Comparison of ENCODE assay signal across 14 cellular contexts in the genomic region with DNA sequence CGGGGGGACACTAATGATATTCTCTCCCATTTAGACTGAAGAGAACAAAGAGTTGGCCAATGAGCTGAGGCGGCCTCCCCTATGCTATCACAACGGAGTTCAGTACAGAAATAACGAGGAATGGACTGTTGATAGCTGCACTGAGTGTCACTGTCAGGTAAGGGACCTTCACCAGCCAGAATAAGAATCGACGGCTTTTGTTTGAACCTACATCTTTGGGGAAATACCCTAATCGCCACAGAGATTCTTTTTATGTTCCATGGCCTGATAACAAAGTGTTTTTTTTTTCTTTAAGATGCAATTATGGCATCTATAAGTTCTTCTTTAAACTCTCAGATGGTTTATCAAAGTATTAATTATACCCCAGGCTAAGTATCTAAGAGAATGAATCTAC. TPM values are rescaled to one million over a fixed set of nuclear protein-coding genes. Genes with fewer than 3 reads are reported as not detected.
DNase-seq lines count a peak whose midpoint lies in the region; ATAC-seq and TF ChIP-seq lines count a peak whose summit lies in the region.
"Had no signal": no experiment of that assay in that cellular context is flagged by ENCODE, and none has a peak within 500 bp of the region (broad histone marks: within the 10 kb centered on the region; RNA-seq: fewer than 3 reads in every experiment).

No MANE protein-coding gene starts in this region.

- 73 to 81% (median 81%) methylated on average over 7 of the region's 7 CpGs for WGBS in heart left ventricle, 4 donors
- 92 to 93% methylated on average over 7 of the region's 7 CpGs for WGBS in upper lobe of left lung, 2 donors

- H3K4me3 Mint-ChIP-seq in neural crest cell: peak overlapping the region; percentile 62
- H3K4me3 Mint-ChIP-seq: activated naive CD4-positive, alpha-beta T cell treated with anti-CD3 and anti-CD28 coated beads, Interleukin-2, amount 50 U/mL, for 24 hours had no signal

- ATAC-seq in heart left ventricle (no peak), left cardiac atrium (no peak), upper lobe of left lung (ENCODE audit: low FRiP score in 2 of 2) (no peak), HG03025 (IDR thresholded peaks at IDR 0.05; ENCODE audit: low FRiP score, unreplicated experiment) (no peak)

- TF ChIP-seq CTCF in heart left ventricle (IDR thresholded peaks at IDR 0.05) (no peak), fibroblast of lung (conservative IDR thresholded peaks at IDR 0.05 in 1 of 2, IDR thresholded peaks at IDR 0.05 in 1 of 2; ENCODE audit: low read depth in 1 of 2, low read length in 2 of 2) (no peak), neural crest cell (conservative IDR thresholded peaks at IDR 0.05) (no peak), upper lobe of left lung (IDR thresholded peaks at IDR 0.05) (no peak)

- H3K27me3 ChIP-seq in heart left ventricle (peaks cover 0 to 4% (median 0%) of the 10 kb centered on the region in 9 donors), fibroblast of lung (ENCODE audit: control insufficient read depth, insufficient read depth, low read length) (no peaks in the 10 kb centered on the region), upper lobe of left lung (no peaks in the 10 kb centered on the region)

- H3K9me3 Mint-ChIP-seq in neural crest cell: no peaks in the 10 kb centered on the region
- H3K9me3 Mint-ChIP-seq: activated naive CD4-positive, alpha-beta T cell treated with anti-CD3 and anti-CD28 coated beads, Interleukin-2, amount 50 U/mL, for 24 hours had no signal

- peaks cover 31% of the 10 kb centered on the region for H3K4me1 Mint-ChIP-seq in neural crest cell

- H3K36me3 ChIP-seq in heart left ventricle (peaks cover 0 to 73% (median 60%) of the 10 kb centered on the region in 9 donors), fibroblast of lung (ENCODE audit: control insufficient read depth, insufficient read depth, low read length) (peaks cover 53% of the 10 kb centered on the region), upper lobe of left lung (peaks cover 0 to 73% (median 35%) of the 10 kb centered on the region in 4 donors)

- peaks cover 74% of the 10 kb centered on the region for H3K79me2 ChIP-seq in fibroblast of lung (ENCODE audit: control insufficient read depth, insufficient read depth, low read length)

- H3K9ac ChIP-seq in fibroblast of lung (ENCODE audit: insufficient read depth, low read length): peak overlapping the region; percentile 68

- H2AFZ ChIP-seq in fibroblast of lung (ENCODE audit: low read length): no peak overlapping the region

- no peak for TF ChIP-seq EP300 in upper lobe of left lung (IDR thresholded peaks at IDR 0.05)

- H3K36me3 Mint-ChIP-seq in neural crest cell (ENCODE audit: low read depth): peaks cover 5% of the 10 kb centered on the region
- H3K36me3 Mint-ChIP-seq: activated naive CD4-positive, alpha-beta T cell treated with anti-CD3 and anti-CD28 coated beads, Interleukin-2, amount 50 U/mL, for 24 hours had no signal

- peak overlapping the region in 9 of 12 donors; percentile 56 to 78 (median 67) for H3K4me3 ChIP-seq in heart left ventricle
- peak overlapping the region; percentile 73 to 96 (median 84) for H3K4me3 ChIP-seq in fibroblast of lung (replicated peaks in 1 of 4; ENCODE audit: control extremely low read depth in 1 of 4, insufficient read depth in 1 of 4, low read depth in 3 of 4, low read length in 4 of 4)
- peak overlapping the region in 3 of 4 donors; percentile 39 to 61 (median 53) for H3K4me3 ChIP-seq in upper lobe of left lung
- H3K4me3 ChIP-seq: SK-N-MC had no signal

- H3K27ac ChIP-seq in heart left ventricle (peak overlapping the region in 3 of 12 donors; percentile 4 to 50 (median 10)), fibroblast of lung (ENCODE audit: insufficient read depth, low read length) (peak overlapping the region; percentile 50), upper lobe of left lung (no peak overlapping the region)
- H3K27ac ChIP-seq: HL-60, SK-N-MC had no signal

- peak overlapping the region; percentile 86 for H3K4me2 ChIP-seq in fibroblast of lung (ENCODE audit: extremely low read depth, insufficient read depth, low read length)

- peak overlapping the region; percentile 76 for H3K27ac Mint-ChIP-seq in neural crest cell (ENCODE audit: unreplicated experiment)
- H3K27ac Mint-ChIP-seq: activated naive CD4-positive, alpha-beta T cell treated with anti-CD3 and anti-CD28 coated beads, Interleukin-2, amount 50 U/mL, for 24 hours; H9 had no signal

- H3K27me3 Mint-ChIP-seq in neural crest cell (ENCODE audit: low read depth): peaks cover 18% of the 10 kb centered on the region

- no peak for TF ChIP-seq POLR2A in heart left ventricle (IDR thresholded peaks at IDR 0.05)
- no peak for TF ChIP-seq POLR2A in upper lobe of left lung (IDR thresholded peaks at IDR 0.05)

- H3K4me1 ChIP-seq in heart left ventricle (peaks cover under 1 to 67% (median 33%) of the 10 kb centered on the region in 12 donors), fibroblast of lung (ENCODE audit: control insufficient read depth, extremely low read depth, insufficient read depth, low read length) (peaks cover 9% of the 10 kb centered on the region), upper lobe of left lung (peaks cover 7 to 33% (median 24%) of the 10 kb centered on the region in 4 donors)

- H3K9me3 ChIP-seq in heart left ventricle (no peaks in the 10 kb centered on the region), fibroblast of lung (ENCODE audit: control insufficient read depth, insufficient read depth, low read depth, low read length) (no peaks in the 10 kb centered on the region), upper lobe of left lung (no peaks in the 10 kb centered on the region)

- DNase-seq in heart left ventricle (no peak), left cardiac atrium (no peak), fibroblast of lung (ENCODE audit: low read depth in 2 of 2) (no peak), neural crest cell (ENCODE audit: low read depth, low spot score) (no peak), upper lobe of left lung (no peak), NCI-H1092 treated with DMSO at 0.1 percent for 48 hours (lab: John Stamatoyannopoulos, UW) (no peak)
- DNase-seq in effector CD4-positive, alpha-beta T cell: no peak
- DNase-seq: 8988T, H9, NCI-H2107 had no signal

- H4K20me1 ChIP-seq in fibroblast of lung (ENCODE audit: control insufficient read depth, extremely low read depth, insufficient read depth, low read length): peaks cover 10% of the 10 kb centered on the region

- intact Hi-C loops in heart left ventricle (cut with DNase I): loop anchor here (5.0 to 10.0 kb wide), 14 partner anchors 92 to 879 kb away; no protein-coding TSS in a partner anchor
- intact Hi-C loops in left cardiac atrium (cut with DNase I): loop anchor here (5.0 to 10.0 kb wide), 4 partner anchors 147 to 767 kb away; no protein-coding TSS in a partner anchor

RNA-seq across cellular contexts. Expression of a gene that starts 3.4 kb away (rescaled TPM):
- total RNA-seq in heart left ventricle (100 to 1,000 TPM in 5 of 9 donors, 10 to 100 TPM in 4; 21.0 to 573 (median 160) TPM), left cardiac atrium (100 to 1,000 TPM in 1 of 2 donors, 10 to 100 TPM in 1; 43.9 to 551 TPM), fibroblast of lung (631 and 1,745 TPM in 2 replicates), neural crest cell (17.3 and 20.7 TPM in 2 replicates), upper lobe of left lung (100 to 1,000 TPM; 405 to 497 (median 457) TPM)
- polyA plus RNA-seq in heart left ventricle (100 to 1,000 TPM in 1 of 2 donors, 1 to 10 TPM in 1; 8.5 to 179 TPM), fibroblast of lung (533 and 1,512 TPM in 2 replicates)
- polyA plus RNA-seq in fibroblast of lung (2012): 619 and 1,936 TPM in 2 replicates
- 5,982 and 9,421 TPM in 2 replicates for polyA minus RNA-seq in fibroblast of lung (ENCODE audit: low replicate concordance)
